11 cellular contexts compared by ENCODE assay signal in genomic region chr11:129814244-129814992, GRCh38. TPM values are rescaled to one million over a fixed set of nuclear protein-coding genes. Genes with fewer than 3 reads are reported as not detected.
DNase-seq lines count a peak whose midpoint lies in the region; ATAC-seq, FAIRE-seq and TF ChIP-seq lines count a peak whose summit lies in the region.
"Had no signal": no experiment of that assay in that cellular context is flagged by ENCODE, and none has a peak within 500 bp of the region (broad histone marks: within the 10 kb centered on the region; RNA-seq: fewer than 3 reads in every experiment).

No MANE protein-coding gene starts in this region.

- WGBS in K562 (ENCODE audit: insufficient coverage, low coverage, missing lambda C conversion rate), result 24% methylated on average over 22 of the region's 24 CpGs

- peaks cover 0 to 6% of the 10 kb centered on the region in 2 experiments; a peak in 2 of 5 replicates for H3K4me1 ChIP-seq in K562 (replicated peaks in 1 of 2; ENCODE audit: control insufficient read depth in 2 of 2, insufficient read depth in 2 of 2, low read length in 2 of 2)

- CTCF ChIA-PET in K562 (lab: Yijun Ruan, JAX; ENCODE audit: low intra/inter-chr PET ratio), result no interaction called here

- H4K20me1 ChIP-seq in K562 (replicated peaks; ENCODE audit: control insufficient read depth, insufficient read depth, low read length), result no peaks in the 10 kb centered on the region

- TF ChIP-seq RAD21 in K562 (CRISPR knock-in tag; conservative IDR thresholded peaks at IDR 0.05 in 1 of 2, IDR thresholded peaks at IDR 0.05 in 1 of 2), result no peak

- H3K9ac ChIP-seq in K562 (ENCODE audit: insufficient read depth in 1 of 2, low read depth in 2 of 2, low read length in 2 of 2), result no peak overlapping the region

- TF ChIP-seq CTCF in K562 (IDR thresholded peaks at IDR 0.05 in 2 of 3, conservative IDR thresholded peaks at IDR 0.05 in 1 of 3; ENCODE audit: insufficient read depth in 2 of 3, low read depth in 1 of 3, low read length in 3 of 3) (no peak), coronary artery (IDR thresholded peaks at IDR 0.05) (no peak)

- H3K79me2 ChIP-seq in K562 (ENCODE audit: control insufficient read depth, insufficient read depth, low read length), result no peaks in the 10 kb centered on the region

- TF ChIP-seq POLR2A in K562 (conservative IDR thresholded peaks at IDR 0.05), result peak; percentile 56; the same call in 1 of the 2 replicates

- no peaks in the 10 kb centered on the region for H3K9me1 ChIP-seq in K562 (ENCODE audit: control insufficient read depth, insufficient read depth, low read length)

- in situ Hi-C loops in K562 (cut with MboI), result no loop called here

- H3K4me3 ChIP-seq in K562 (peak overlapping the region; percentile 18), coronary artery (no peak overlapping the region)

- peak; percentile 96 for ATAC-seq in K562
- ATAC-seq in left cardiac atrium, result no peak
- no peak for ATAC-seq in GM18868 (IDR thresholded peaks at IDR 0.05; ENCODE audit: unreplicated experiment)

- peak overlapping the region; percentile 66 for H3K4me2 ChIP-seq in K562 (ENCODE audit: insufficient read depth, low read length)

- H3K27ac ChIP-seq in K562 (ENCODE audit: extremely low read depth, low read depth, low read length) (no peak overlapping the region), coronary artery (no peak overlapping the region)

- POLR2A ChIA-PET in K562 (lab: Yijun Ruan, JAX), result interaction anchor here (0.6 to 1.2 kb wide), 3 partner anchors 9 to 56 kb away, joined by 3 to 6 read pairs (median 3); no protein-coding TSS in a partner anchor

- intact Hi-C loops in K562 (cut with micrococcal nuclease), result no loop called here
- intact Hi-C loops in left cardiac atrium (cut with DNase I), result no loop called here

- H2AFZ ChIP-seq in K562 (ENCODE audit: low read depth, low read length), result peak overlapping the region; percentile 69

- FAIRE-seq in K562 (lab: Jason Lieb, UNC), result peak; percentile 69

- no peaks in the 10 kb centered on the region; the same call in 1 of the 2 replicates for H3K9me3 ChIP-seq in K562 (replicated peaks; ENCODE audit: control insufficient read depth, insufficient read depth, low read depth, low read length)

- BruUV-seq in K562 (replicated peaks; lab: Mats Ljungman, UMichigan), result TSS peak; percentile 46

- TF ChIP-seq EP300 in K562 (IDR thresholded peaks at IDR 0.05; ENCODE audit: low read length), result no peak

- peaks cover 6 to 19% of the 10 kb centered on the region in 2 experiments; a peak in 3 of 5 replicates for H3K27me3 ChIP-seq in K562 (ENCODE audit: control insufficient read depth in 2 of 2, insufficient read depth in 2 of 2, low read length in 2 of 2)

- DNase-seq in MV-4-11 (lab: John Stamatoyannopoulos, UW), result peak; percentile 15
- peak; percentile 85 to 88 for DNase-seq in activated CD4-positive, alpha-beta T cell treated with anti-CD3 and anti-CD28 coated beads, Interleukin-2, amount 50 U/mL, for 48 hours
- peak; percentile 61 to 74 (median 64) for DNase-seq in K562 (ENCODE audit: extremely low read depth in 1 of 4, low spot score in 3 of 4)
- peak; percentile 24 for DNase-seq in stimulated activated CD8-positive, alpha-beta memory T cell treated with anti-CD3 and anti-CD28 coated beads, Interleukin-12 subunit alpha, Interleukin-12 subunit beta, amount 100 ng/mL, for 24 hours (ENCODE audit: extremely low read depth)
- no peak for DNase-seq in left cardiac atrium
- no peak for DNase-seq in coronary artery (ENCODE audit: low spot score)
- DNase-seq in COLO829 (ENCODE audit: low spot score), result no peak
- DNase-seq: SHP77 treated with DMSO at 0.1 percent for 48 hours had no signal

- no peaks in the 10 kb centered on the region for H3K36me3 ChIP-seq in K562 (ENCODE audit: control insufficient read depth, insufficient read depth, low read length)

TF ChIP-seq in K562, 482 proteins besides CTCF, POLR2A, EP300 and RAD21 (continues in another document):
- no peak for TF ChIP-seq TSC22D4 (tag; IDR thresholded peaks at IDR 0.05)
- TF ChIP-seq ZNF511 (CRISPR knock-in tag; IDR thresholded peaks at IDR 0.05), result no peak
- no peak for TF ChIP-seq PHTF2 (CRISPR knock-in tag; IDR thresholded peaks at IDR 0.05)
- no peak for TF ChIP-seq PRPF4 (IDR thresholded peaks at IDR 0.05; ENCODE audit: insufficient read depth, low read depth, low read length, poor library complexity, severe bottlenecking)
- no peak for TF ChIP-seq THAP7 (CRISPR knock-in tag; IDR thresholded peaks at IDR 0.05)
- no peak for TF ChIP-seq EP400 (IDR thresholded peaks at IDR 0.05)
- TF ChIP-seq PHF8 (IDR thresholded peaks at IDR 0.05; ENCODE audit: borderline replicate concordance, low read length), result peak; percentile 36; the same call in 1 of the 2 replicates

RNA-seq across cellular contexts. Expression of gene TMEM45B, which starts 1.2 kb away (rescaled TPM):
- not detected in 2 replicates for total RNA-seq in K562 (2011; cell fraction: chromatin; rRNA removed; ENCODE audit: low replicate concordance)
- not detected in 2 replicates for total RNA-seq in K562 (2011; cell fraction: nucleolus; rRNA removed)
- not detected in 2 replicates for total RNA-seq in K562 (2011; cell fraction: nucleoplasm; rRNA removed)
- not detected in 2 replicates for total RNA-seq in K562 (2014; rRNA removed)
- total RNA-seq in K562 (2014; rRNA removed; fragmentation: Illumina TruSeq; extraction: Trizol), result not detected in 2 replicates
- total RNA-seq in K562 (2015; rRNA removed; fragmentation: Illumina TruSeq; extraction: Trizol), result not detected in 2 replicates
- total RNA-seq in K562 (2021), result 0.07 and 0.16 TPM in 2 replicates
- polyA plus RNA-seq in K562 (2011; rRNA removed), result not detected in 2 replicates
- polyA plus RNA-seq in K562 (2011; cell fraction: cytosol; rRNA removed), result not detected in 2 replicates
- polyA plus RNA-seq in K562 (2011; cell fraction: nucleus; rRNA removed), result not detected in 2 replicates
- not detected in 2 replicates for polyA plus RNA-seq in K562 (2012)
- not detected in 2 replicates for polyA plus RNA-seq in K562 (2014; fragmentation: Illumina TruSeq; extraction: Trizol)
- polyA plus RNA-seq in K562 (2014; fragmentation: Nextera tagmentation; extraction: Ambion mirVana), result not detected
- not detected in 2 replicates for polyA plus RNA-seq in K562 (2014; rRNA removed)
- not detected in 2 replicates for polyA minus RNA-seq in K562 (2011; rRNA and poly(A)+ RNA removed)
- 0.82 TPM in 1 of 2 replicates, not detected in the other for polyA minus RNA-seq in K562 (2011; cell fraction: cytosol; rRNA and poly(A)+ RNA removed)
- polyA minus RNA-seq in K562 (2011; cell fraction: nucleus; rRNA and poly(A)+ RNA removed), result not detected in 2 replicates
- not detected for total RNA-seq in left cardiac atrium
- total RNA-seq: Daoy, skeletal muscle tissue had no signal

Comparison
In these comparisons a context has a peak if more than half of its experiments do, and no peak if none do; other contexts are left out.
1. DNase-seq: peak in MV-4-11 (single experiment), activated CD4-positive, alpha-beta T cell treated with anti-CD3 and anti-CD28 coated beads, Interleukin-2, amount 50 U/mL, for 48 hours (2 of 2), K562 (4 of 4) and stimulated activated CD8-positive, alpha-beta memory T cell treated with anti-CD3 and anti-CD28 coated beads, Interleukin-12 subunit alpha, Interleukin-12 subunit beta, amount 100 ng/mL, for 24 hours (single experiment); none in left cardiac atrium (single experiment), coronary artery (single experiment) and COLO829 (single experiment).